1 cellular context compared by ENCODE assay signal in genomic region chr21:45410151-45410864, GRCh38.
TF ChIP-seq lines count a peak whose summit lies in the region.

No MANE protein-coding gene starts in this region.

TF ChIP-seq in K562, 482 proteins besides CTCF, POLR2A, EP300 and RAD21 (continues in another document):
- TF ChIP-seq ELF4 (CRISPR knock-in tag; IDR thresholded peaks at IDR 0.05) (peak; percentile 43; the same call in 1 of the 2 replicates), YBX1 (IDR thresholded peaks at IDR 0.05) (no peak), VEZF1 (CRISPR knock-in tag; IDR thresholded peaks at IDR 0.05) (no peak), POLR2H (tag; IDR thresholded peaks at IDR 0.05; ENCODE audit: low read depth) (no peak), NR2F6 (CRISPR knock-in tag; IDR thresholded peaks at IDR 0.05) (no peak), DNMT1 (IDR thresholded peaks at IDR 0.05) (no peak), ZNF347 (CRISPR knock-in tag; IDR thresholded peaks at IDR 0.05; ENCODE audit: low read depth) (no peak), SMAD3 (CRISPR knock-in tag; conservative IDR thresholded peaks at IDR 0.05) (no peak), ZBTB9 (CRISPR knock-in tag; IDR thresholded peaks at IDR 0.05) (no peak), PHB (CRISPR knock-in tag; IDR thresholded peaks at IDR 0.05) (no peak), EZH2 (IDR thresholded peaks at IDR 0.05; ENCODE audit: borderline replicate concordance, low read depth, low read length) (no peak), NONO (IDR thresholded peaks at IDR 0.05; ENCODE audit: low read depth in 2 of 2, low read length in 1 of 2) (no peak), JUNB (CRISPR knock-in tag; conservative IDR thresholded peaks at IDR 0.05) (no peak), L3MBTL2 (IDR thresholded peaks at IDR 0.05) (peak; percentile 42; the same call in 1 of the 2 replicates), ETV6 (IDR thresholded peaks at IDR 0.05; ENCODE audit: borderline replicate concordance in 1 of 2, low read depth in 2 of 2, low read length in 1 of 2) (no peak), ETV6 (CRISPR knock-in tag; IDR thresholded peaks at IDR 0.05; ENCODE audit: borderline replicate concordance) (no peak), HDAC3 (IDR thresholded peaks at IDR 0.05; ENCODE audit: borderline replicate concordance, partially characterized antibody) (no peak), ZNF12 (CRISPR knock-in tag; IDR thresholded peaks at IDR 0.05) (0 out of 2 replicates have a peak, but pooled peaks have one; percentile 35), TEAD4 (IDR thresholded peaks at IDR 0.05; ENCODE audit: low read length) (peak; percentile 69), TEAD4 (CRISPR knock-in tag; IDR thresholded peaks at IDR 0.05; ENCODE audit: borderline replicate concordance) (no peak), PTBP1 (IDR thresholded peaks at IDR 0.05; ENCODE audit: low read depth, low read length) (no peak), TRIM28 (IDR thresholded peaks at IDR 0.05) (no peak), SAFB2 (IDR thresholded peaks at IDR 0.05; ENCODE audit: borderline replicate concordance, low read depth, low read length, severe bottlenecking) (no peak), ZNF124 (CRISPR knock-in tag; IDR thresholded peaks at IDR 0.05) (no peak), ZNF740 (CRISPR knock-in tag; IDR thresholded peaks at IDR 0.05) (no peak), ZNF740 (tag; IDR thresholded peaks at IDR 0.05) (no peak), TAF9B (IDR thresholded peaks at IDR 0.05; ENCODE audit: partially characterized antibody) (no peak), SRSF1 (IDR thresholded peaks at IDR 0.05; ENCODE audit: low read depth, low read length) (no peak), IFI16 (CRISPR knock-in tag; IDR thresholded peaks at IDR 0.05) (no peak), PRDM10 (IDR thresholded peaks at IDR 0.05; ENCODE audit: partially characterized antibody) (no peak), RCOR1 (IDR thresholded peaks at IDR 0.05; ENCODE audit: borderline replicate concordance in 1 of 2, low read depth in 2 of 2, low read length in 2 of 2) (no peak), DDX20 (tag; IDR thresholded peaks at IDR 0.05; ENCODE audit: low read depth) (no peak), CBFA2T3 (IDR thresholded peaks at IDR 0.05) (peak; percentile 79), ZNF398 (CRISPR knock-in tag; IDR thresholded peaks at IDR 0.05) (no peak), ZNF140 (CRISPR knock-in tag; IDR thresholded peaks at IDR 0.05) (no peak), ELK3 (CRISPR knock-in tag; IDR thresholded peaks at IDR 0.05) (no peak), CBFB (CRISPR knock-in tag; IDR thresholded peaks at IDR 0.05) (peak; percentile 59; the same call in 1 of the 2 replicates), HINFP (tag; conservative IDR thresholded peaks at IDR 0.05; ENCODE audit: low read depth) (no peak), ARNT (IDR thresholded peaks at IDR 0.05) (no peak), HLTF (IDR thresholded peaks at IDR 0.05) (no peak), RERE (CRISPR knock-in tag; IDR thresholded peaks at IDR 0.05; ENCODE audit: borderline replicate concordance) (no peak), TAF7 (tag; IDR thresholded peaks at IDR 0.05) (no peak), ATF3 (IDR thresholded peaks at IDR 0.05) (no peak), ATF3 (CRISPR knock-in tag; conservative IDR thresholded peaks at IDR 0.05) (no peak), TOE1 (IDR thresholded peaks at IDR 0.05; ENCODE audit: borderline replicate concordance) (no peak), TOE1 (CRISPR knock-in tag; IDR thresholded peaks at IDR 0.05; ENCODE audit: borderline replicate concordance, low read depth) (no peak), ZNF780A (CRISPR knock-in tag; IDR thresholded peaks at IDR 0.05) (no peak), HDAC1 (IDR thresholded peaks at IDR 0.05) (0 out of 4 replicates have a peak, but pooled peaks of 1 of the 2 experiments have one; percentile 16), PHTF2 (CRISPR knock-in tag; IDR thresholded peaks at IDR 0.05) (no peak), ZNF785 (CRISPR knock-in tag; IDR thresholded peaks at IDR 0.05) (no peak)
